10 cellular contexts compared by ENCODE assay signal in the genomic region with DNA sequence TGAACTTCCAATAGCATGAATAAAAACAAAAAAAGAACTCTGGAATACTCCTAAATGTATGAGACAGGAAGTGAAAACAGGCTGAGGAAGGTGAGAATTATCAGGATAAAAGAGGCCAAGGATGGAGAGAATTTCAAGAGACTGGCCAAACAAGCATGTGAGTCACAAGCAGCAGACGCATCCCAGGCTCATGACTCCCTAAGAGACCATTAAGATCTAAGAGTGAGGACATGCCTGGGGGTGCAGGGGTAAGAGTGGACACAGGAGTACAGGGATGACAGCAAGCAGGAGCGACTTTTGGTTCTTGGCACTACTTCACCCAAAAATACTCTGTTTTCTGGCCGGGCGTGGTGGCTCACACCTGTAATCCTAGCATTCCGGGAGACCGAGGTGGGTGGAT. TPM values are rescaled to one million over a fixed set of nuclear protein-coding genes. Genes with fewer than 3 reads are reported as not detected.
DNase-seq lines count a peak whose midpoint lies in the region; ATAC-seq and TF ChIP-seq lines count a peak whose summit lies in the region.
"Had no signal": no experiment of that assay in that cellular context is flagged by ENCODE, and none has a peak within 500 bp of the region (broad histone marks: within the 10 kb centered on the region; RNA-seq: fewer than 3 reads in every experiment).

No MANE protein-coding gene starts in this region.

- H3K9me2 ChIP-seq in PC-9 (ENCODE audit: insufficient read depth): no peaks in the 10 kb centered on the region

- DNase-seq in EH (ENCODE audit: low read depth): peak; percentile 72
- peak; percentile 46 to 71 for DNase-seq in PC-9
- DNase-seq in epithelial cell of prostate (ENCODE audit: low read depth, low spot score): peak; percentile 76
- DNase-seq in osteocyte (ENCODE audit: extremely low spot score, unreplicated experiment): no peak
- DNase-seq in stimulated activated naive B cell treated with anti-CD40 and anti-IgM and Interleukin-4, amounts not matched to agents 10 μg/mL and 1 μg/mL and 100 μg/mL, for 72 hours: no peak
- DNase-seq: effector CD8-positive, alpha-beta T cell; NCI-H146 had no signal

- H3K4me3 ChIP-seq in PC-9: no peak overlapping the region

- H3K27me3 ChIP-seq in PC-9 (ENCODE audit: insufficient read depth, low read depth): no peaks in the 10 kb centered on the region

- H3K36me3 ChIP-seq in PC-9 (ENCODE audit: low read depth): no peaks in the 10 kb centered on the region

- BruUV-seq in PC-9 (replicated peaks; lab: Mats Ljungman, UMichigan): no TSS peak

- intact Hi-C loops in PC-9 (cut with micrococcal nuclease; ENCODE audit: unreplicated experiment): no loop called here

- no peak overlapping the region for H2AFZ ChIP-seq in PC-9

- no peaks in the 10 kb centered on the region for H3K27me3 Mint-ChIP-seq in osteocyte (ENCODE audit: unreplicated experiment)
- H3K27me3 Mint-ChIP-seq in stimulated activated naive B cell treated with anti-CD40 and anti-IgM and Interleukin-4, amounts not matched to agents 10 μg/mL and 1 μg/mL and 100 μg/mL, for 72 hours: no peaks in the 10 kb centered on the region

- H3K4me1 Mint-ChIP-seq in osteocyte (ENCODE audit: unreplicated experiment): peaks cover 46% of the 10 kb centered on the region
- H3K4me1 Mint-ChIP-seq in stimulated activated naive B cell treated with anti-CD40 and anti-IgM and Interleukin-4, amounts not matched to agents 10 μg/mL and 1 μg/mL and 100 μg/mL, for 72 hours: peaks cover 44 to 74% of the 10 kb centered on the region in 2 donors

- no peaks in the 10 kb centered on the region for H3K9me3 ChIP-seq in PC-9 (ENCODE audit: insufficient read depth, low read depth)

- no peak for TF ChIP-seq POLR2A in GM18505 (IDR thresholded peaks at IDR 0.05; ENCODE audit: borderline replicate concordance, extremely low read depth, insufficient read depth, insufficient read length)

- H3K27ac Mint-ChIP-seq in osteocyte (ENCODE audit: unreplicated experiment): peak overlapping the region; percentile 31
- no peak overlapping the region for H3K27ac Mint-ChIP-seq in stimulated activated naive B cell treated with anti-CD40 and anti-IgM and Interleukin-4, amounts not matched to agents 10 μg/mL and 1 μg/mL and 100 μg/mL, for 72 hours

- peaks cover 45% of the 10 kb centered on the region for H4K20me1 ChIP-seq in PC-9 (ENCODE audit: insufficient read depth)

- H3K79me2 ChIP-seq in PC-9 (ENCODE audit: low read depth): peaks cover 69% of the 10 kb centered on the region

- no peaks in the 10 kb centered on the region for H3K9me3 Mint-ChIP-seq in osteocyte (ENCODE audit: unreplicated experiment)
- no peaks in the 10 kb centered on the region for H3K9me3 Mint-ChIP-seq in stimulated activated naive B cell treated with anti-CD40 and anti-IgM and Interleukin-4, amounts not matched to agents 10 μg/mL and 1 μg/mL and 100 μg/mL, for 72 hours

- peak overlapping the region; percentile 49; the same call in 1 of the 2 replicates for H3K27ac ChIP-seq in PC-9
- peak overlapping the region; percentile 91 for H3K27ac ChIP-seq in epithelial cell of prostate

- POLR2A ChIA-PET in PC-9 (lab: Charles Lee; ENCODE audit: unreplicated experiment): interaction anchor here (0.8 kb wide), 1 partner anchor 93 kb away, joined by 20 read pairs; no protein-coding TSS in a partner anchor

- no peak overlapping the region for H3K4me3 Mint-ChIP-seq in osteocyte (ENCODE audit: unreplicated experiment)
- H3K4me3 Mint-ChIP-seq in stimulated activated naive B cell treated with anti-CD40 and anti-IgM and Interleukin-4, amounts not matched to agents 10 μg/mL and 1 μg/mL and 100 μg/mL, for 72 hours: peak overlapping the region in 1 of 2 donors; percentile 52

- CTCF ChIA-PET in PC-9 (lab: Charles Lee): interaction anchor here (0.6 kb wide), 1 partner anchor 40 kb away, joined by 5 read pairs; no protein-coding TSS in a partner anchor

- peaks cover 34% of the 10 kb centered on the region for H3F3A ChIP-seq in PC-9 (ENCODE audit: insufficient read depth, low read depth)

- TF ChIP-seq CTCF in PC-9 (conservative IDR thresholded peaks at IDR 0.05) (no peak), osteocyte (IDR thresholded peaks at IDR 0.05) (no peak)

- peak overlapping the region; percentile 66 for H3K4me2 ChIP-seq in PC-9

- ATAC-seq in HG02763 (IDR thresholded peaks at IDR 0.05; ENCODE audit: unreplicated experiment) (no peak), HG02759 (IDR thresholded peaks at IDR 0.05; ENCODE audit: unreplicated experiment) (no peak), GM18505 (IDR thresholded peaks at IDR 0.05; ENCODE audit: unreplicated experiment) (no peak)
- no peak for ATAC-seq in stimulated activated naive B cell treated with anti-CD40 and anti-IgM and Interleukin-4, amounts not matched to agents 10 μg/mL and 1 μg/mL and 100 μg/mL, for 72 hours (replicated peaks)

- peaks cover 12% of the 10 kb centered on the region for H3K36me3 Mint-ChIP-seq in osteocyte (ENCODE audit: unreplicated experiment)
- peaks cover 43 to 63% of the 10 kb centered on the region in 2 donors for H3K36me3 Mint-ChIP-seq in stimulated activated naive B cell treated with anti-CD40 and anti-IgM and Interleukin-4, amounts not matched to agents 10 μg/mL and 1 μg/mL and 100 μg/mL, for 72 hours

- H3K4me1 ChIP-seq in PC-9 (replicated peaks; ENCODE audit: insufficient read depth): peaks cover 67% of the 10 kb centered on the region

RNA-seq across cellular contexts. Expression of gene SCAMP2, which starts 7.1 kb away (rescaled TPM):
- total RNA-seq in PC-9 (2021) (84.6 and 87.4 TPM in 2 replicates), osteocyte (65.0 and 73.4 TPM in 2 replicates)

RNA-seq across cellular contexts. Expression of gene ULK3, which starts 23.1 kb away (rescaled TPM):
- total RNA-seq in PC-9 (2021) (30.2 and 46.6 TPM in 2 replicates), osteocyte (30.6 and 32.4 TPM in 2 replicates)

RNA-seq across cellular contexts. Expression of gene MPI, which starts 23.8 kb away (rescaled TPM):
- total RNA-seq in PC-9 (2021) (22.5 and 23.0 TPM in 2 replicates), osteocyte (30.1 TPM in 2 replicates)

RNA-seq across cellular contexts. Expression of gene CPLX3, which starts 39.7 kb away (rescaled TPM):
- total RNA-seq in PC-9 (2021): not detected in 2 replicates
- total RNA-seq in osteocyte: not detected in 2 replicates

RNA-seq across cellular contexts. Expression of gene FAM219B, which starts 40.6 kb away (rescaled TPM):
- total RNA-seq in PC-9 (2021) (41.8 and 45.5 TPM in 2 replicates), osteocyte (70.4 and 76.5 TPM in 2 replicates)

Comparison
In these comparisons a context has a peak if more than half of its experiments do, and no peak if none do; other contexts are left out.
1. DNase-seq: peak in EH (single experiment), PC-9 (2 of 2) and epithelial cell of prostate (single experiment); none in osteocyte (single experiment) and stimulated activated naive B cell treated with anti-CD40 and anti-IgM and Interleukin-4, amounts not matched to agents 10 μg/mL and 1 μg/mL and 100 μg/mL, for 72 hours (single experiment).